Comparison of ENCODE assay signal across 28 cellular contexts in the genomic region with DNA sequence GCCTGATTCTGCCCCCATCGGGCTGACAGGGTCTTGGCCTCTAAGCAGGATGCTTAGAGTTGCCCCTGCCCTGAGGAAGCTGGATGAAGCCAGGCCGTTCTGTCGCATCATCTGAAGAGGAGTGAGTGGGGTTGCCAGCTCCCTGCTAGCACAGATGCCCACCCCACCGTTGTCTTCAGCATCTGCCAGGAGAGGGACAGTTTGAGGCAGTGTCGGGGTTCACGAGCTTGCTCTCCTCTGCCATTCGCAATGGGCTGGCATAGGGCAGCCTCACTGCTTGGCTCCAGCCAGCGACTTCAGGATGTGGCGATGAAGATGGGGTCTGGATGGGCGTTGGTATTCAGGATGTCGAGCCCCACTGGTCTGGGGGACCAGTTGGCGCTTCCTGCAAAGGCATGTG.
DNase-seq lines count a peak whose midpoint lies in the region; ATAC-seq, FAIRE-seq and TF ChIP-seq lines count a peak whose summit lies in the region.
"Had no signal": no experiment of that assay in that cellular context is flagged by ENCODE, and none has a peak within 500 bp of the region (broad histone marks: within the 10 kb centered on the region; RNA-seq: fewer than 3 reads in every experiment).

No MANE protein-coding gene starts in this region.

- H3K9me3 ChIP-seq in H1 (ENCODE audit: insufficient read depth in 2 of 2, low read depth in 1 of 2, low read length in 1 of 2) (no peaks in the 10 kb centered on the region), lower lobe of right lung (no peaks in the 10 kb centered on the region), spleen (no peaks in the 10 kb centered on the region), colonic mucosa (no peaks in the 10 kb centered on the region), breast epithelium (no peaks in the 10 kb centered on the region)
- H3K9me3 ChIP-seq: BE2C, BLaER1 had no signal

- no peak for FAIRE-seq in H1 (lab: Jason Lieb, UNC)
- FAIRE-seq: A204.1, G401.6, GM12891, GM19239 had no signal

- no peak for ATAC-seq in lower lobe of right lung

- H3K56ac ChIP-seq in H1 (replicated peaks; ENCODE audit: insufficient read length, low read depth, low read length) = no peak overlapping the region

- H3K27me3 ChIP-seq in H1 (replicated peaks in 1 of 4; ENCODE audit: control insufficient read depth in 3 of 4, extremely low read depth in 1 of 4, insufficient read depth in 3 of 4, low read length in 3 of 4) (no peaks in the 10 kb centered on the region), lower lobe of right lung (ENCODE audit: low read depth) (no peaks in the 10 kb centered on the region), spleen (replicated peaks in 1 of 7) (peaks cover 0 to 68% (median 0%) of the 10 kb centered on the region in 7 donors), colonic mucosa (no peaks in the 10 kb centered on the region), breast epithelium (peaks cover 0 to 7% of the 10 kb centered on the region in 2 donors)
- H3K27me3 ChIP-seq: BE2C, BLaER1 had no signal

- H4K8ac ChIP-seq in H1 (ENCODE audit: extremely low read depth, insufficient read depth, low read length) = no peak overlapping the region

- H3K27ac Mint-ChIP-seq in chondrocyte (ENCODE audit: unreplicated experiment) = no peak overlapping the region
- H3K27ac Mint-ChIP-seq: CD14-positive monocyte; CD4-positive, alpha-beta memory T cell; CD4-positive, CD25-positive, alpha-beta regulatory T cell; CD8-positive, alpha-beta memory T cell had no signal

- no peak overlapping the region for H3K4me2 ChIP-seq in H1 (ENCODE audit: insufficient read depth in 1 of 2, low read depth in 2 of 2, low read length in 2 of 2)
- H3K4me2 ChIP-seq: BLaER1 had no signal

- no peaks in the 10 kb centered on the region for H3K23me2 ChIP-seq in H1 (ENCODE audit: low read depth, low read length)

- H2BK120ac ChIP-seq in H1 (replicated peaks; ENCODE audit: low read depth, low read length) = no peak overlapping the region

- no peak overlapping the region for H3K9ac ChIP-seq in H1 (replicated peaks in 1 of 4; ENCODE audit: extremely low read depth in 1 of 4, low read depth in 3 of 4, low read length in 3 of 4)
- no peak overlapping the region for H3K9ac ChIP-seq in colonic mucosa (ENCODE audit: low read depth in 2 of 2, low read length in 2 of 2)
- H3K9ac ChIP-seq: BLaER1 had no signal

- no peak for TF ChIP-seq EP300 in H1 (IDR thresholded peaks at IDR 0.05; ENCODE audit: borderline replicate concordance in 1 of 2, low read depth in 2 of 2, low read length in 2 of 2)

- no peak overlapping the region for H3K23ac ChIP-seq in H1 (ENCODE audit: insufficient read length)

- intact Hi-C loops in lower lobe of right lung (cut with DNase I) (no loop called here), spleen (cut with DNase I; ENCODE audit: low total_unique reads) (no loop called here), colonic mucosa (cut with DNase I) (no loop called here), breast epithelium (cut with DNase I; ENCODE audit: low total_unique reads) (no loop called here)

- H3K18ac ChIP-seq in H1 (ENCODE audit: extremely low read depth, low read length) = no peak overlapping the region

- DNase-seq in chondrocyte (ENCODE audit: low spot score) = peak; percentile 61
- no peak for DNase-seq in H1 (ENCODE audit: low read depth in 1 of 2, low spot score in 2 of 2)
- peak; percentile 11 for DNase-seq in lower lobe of right lung
- peak; percentile 47 for DNase-seq in spleen
- no peak for DNase-seq in NCI-H226
- DNase-seq in colonic mucosa = no peak
- DNase-seq in breast epithelium (ENCODE audit: low spot score in 2 of 2) = no peak
- DNase-seq: 8988T; ACHN; BE2C; C1 segment of cervical spinal cord; CD4-positive, alpha-beta memory T cell; CD4-positive, CD25-positive, alpha-beta regulatory T cell; COR-L47; DMS 273 treated with DMSO at 0.1 percent for 48 hours; DMS153; DMS53; DMS79; DND-41; EL; GF-D8 had no signal

- TF ChIP-seq CTCF in chondrocyte (IDR thresholded peaks at IDR 0.05) (no peak), H1 (IDR thresholded peaks at IDR 0.05; ENCODE audit: control extremely low read depth in 1 of 3, insufficient read depth in 1 of 3, low read depth in 1 of 3, low read length in 3 of 3) (no peak), lower lobe of right lung (IDR thresholded peaks at IDR 0.05) (no peak), spleen (IDR thresholded peaks at IDR 0.05 in 8 of 11, conservative IDR thresholded peaks at IDR 0.05 in 3 of 11) (no peak), colonic mucosa (IDR thresholded peaks at IDR 0.05) (no peak), breast epithelium (IDR thresholded peaks at IDR 0.05) (no peak)

- 0 out of 2 replicates have a peak overlapping the region, but pooled peaks have one; percentile 5 for H2AK5ac ChIP-seq in H1 (ENCODE audit: low read depth, low read length)

- CTCF ChIA-PET in H1 (lab: Charles Lee; ENCODE audit: partially characterized antibody) = interaction anchor here (1.7 kb wide), 1 partner anchor 64 kb away, joined by 5 read pairs; no protein-coding TSS in a partner anchor

- no peaks in the 10 kb centered on the region for H3K4me1 Mint-ChIP-seq in chondrocyte (ENCODE audit: low read depth)
- H3K4me1 Mint-ChIP-seq: CD14-positive monocyte; CD4-positive, alpha-beta memory T cell; CD4-positive, CD25-positive, alpha-beta regulatory T cell; CD8-positive, alpha-beta memory T cell had no signal

- H3K27ac ChIP-seq in H1 (ENCODE audit: low read depth, low read length) = no peak overlapping the region
- no peak overlapping the region for H3K27ac ChIP-seq in lower lobe of right lung
- no peak overlapping the region for H3K27ac ChIP-seq in spleen
- H3K27ac ChIP-seq in colonic mucosa = no peak overlapping the region
- no peak overlapping the region for H3K27ac ChIP-seq in breast epithelium
- H3K27ac ChIP-seq: BLaER1 had no signal

- H4K91ac ChIP-seq in H1 (replicated peaks; ENCODE audit: insufficient read length, low read length) = no peak overlapping the region

- no peak overlapping the region for H2BK20ac ChIP-seq in H1 (ENCODE audit: low read length)

- H3K36me3 Mint-ChIP-seq in chondrocyte (ENCODE audit: low read depth) = no peaks in the 10 kb centered on the region
- H3K36me3 Mint-ChIP-seq: CD14-positive monocyte; CD4-positive, alpha-beta memory T cell; CD4-positive, CD25-positive, alpha-beta regulatory T cell; CD8-positive, alpha-beta memory T cell had no signal

- no peaks in the 10 kb centered on the region for H3K79me2 ChIP-seq in H1 (ENCODE audit: control insufficient read depth in 1 of 2, insufficient read depth in 2 of 2, low read length in 2 of 2)

- no peaks in the 10 kb centered on the region for H3K9me3 Mint-ChIP-seq in chondrocyte (ENCODE audit: low read depth)
- H3K9me3 Mint-ChIP-seq: CD14-positive monocyte; CD4-positive, CD25-positive, alpha-beta regulatory T cell; CD8-positive, alpha-beta memory T cell had no signal

- no peak for TF ChIP-seq POLR2A in H1 (IDR thresholded peaks at IDR 0.05; ENCODE audit: control extremely low read depth in 1 of 2, low read depth in 2 of 2, low read length in 2 of 2)
- TF ChIP-seq POLR2A in spleen (IDR thresholded peaks at IDR 0.05) = no peak
- no peak for TF ChIP-seq POLR2A in breast epithelium (IDR thresholded peaks at IDR 0.05)

- no peak overlapping the region for H4K5ac ChIP-seq in H1 (ENCODE audit: insufficient read length, low read depth, low read length)

- H3K14ac ChIP-seq in H1 (ENCODE audit: insufficient read length) = no peak overlapping the region

- H2BK12ac ChIP-seq in H1 (ENCODE audit: low read depth, low read length) = no peak overlapping the region

- no peaks in the 10 kb centered on the region for H3K36me3 ChIP-seq in H1 (ENCODE audit: control insufficient read depth in 2 of 4, insufficient read depth in 4 of 4, low read length in 3 of 4)
- H3K36me3 ChIP-seq in lower lobe of right lung = no peaks in the 10 kb centered on the region
- H3K36me3 ChIP-seq in spleen = no peaks in the 10 kb centered on the region
- H3K36me3 ChIP-seq in colonic mucosa = no peaks in the 10 kb centered on the region
- H3K36me3 ChIP-seq in breast epithelium = no peaks in the 10 kb centered on the region
- H3K36me3 ChIP-seq: BE2C, BLaER1 had no signal

- no peak overlapping the region for H2BK5ac ChIP-seq in H1 (ENCODE audit: low read depth, low read length)

- POLR2A ChIA-PET in H1 (lab: Charles Lee; ENCODE audit: partially characterized antibody) = no interaction called here

- H3K4ac ChIP-seq in H1 (replicated peaks; ENCODE audit: insufficient read length, low read depth, low read length) = no peak overlapping the region

- no peaks in the 10 kb centered on the region for H3K4me1 ChIP-seq in H1 (replicated peaks in 1 of 4; ENCODE audit: control insufficient read depth in 3 of 4, insufficient read depth in 4 of 4, low read length in 3 of 4)
- H3K4me1 ChIP-seq in lower lobe of right lung = no peaks in the 10 kb centered on the region
- H3K4me1 ChIP-seq in spleen = no peaks in the 10 kb centered on the region
- H3K4me1 ChIP-seq in colonic mucosa = no peaks in the 10 kb centered on the region
- no peaks in the 10 kb centered on the region for H3K4me1 ChIP-seq in breast epithelium
- H3K4me1 ChIP-seq: BLaER1 had no signal

- peaks cover 66% of the 10 kb centered on the region for H3K27me3 Mint-ChIP-seq in chondrocyte (ENCODE audit: low read depth)

- H3K79me1 ChIP-seq in H1 (ENCODE audit: low read depth, low read length) = no peaks in the 10 kb centered on the region

- no peak overlapping the region for H2AFZ ChIP-seq in H1 (ENCODE audit: low read length)

- TF ChIP-seq RAD21 in H1 (IDR thresholded peaks at IDR 0.05 in 1 of 2, conservative IDR thresholded peaks at IDR 0.05 in 1 of 2; ENCODE audit: low read depth in 2 of 2, low read length in 2 of 2) = no peak

- no peak overlapping the region for H3K4me3 Mint-ChIP-seq in chondrocyte (ENCODE audit: unreplicated experiment)
- H3K4me3 Mint-ChIP-seq: CD14-positive monocyte; CD4-positive, alpha-beta memory T cell; CD4-positive, CD25-positive, alpha-beta regulatory T cell; CD8-positive, alpha-beta memory T cell had no signal

- no peaks in the 10 kb centered on the region for H4K20me1 ChIP-seq in H1 (replicated peaks in 1 of 2; ENCODE audit: control insufficient read depth in 1 of 2, insufficient read depth in 2 of 2, low read length in 2 of 2)
- H4K20me1 ChIP-seq: BLaER1 had no signal

- no peak overlapping the region for H2BK15ac ChIP-seq in H1 (ENCODE audit: low read length)

- WGBS in H1 (ENCODE audit: extremely low coverage in 1 of 2, insufficient coverage in 1 of 2, insufficient read length in 1 of 2, insufficient replicate concordance in 2 of 2, low coverage in 1 of 2, low lambda C conversion rate in 2 of 2, missing lambda C conversion rate in 1 of 2), 2 experiments = 95% methylated on average over 10 of the region's 12 CpGs; no CpG with 5 or more reads in 1 of the 2 experiments
- WGBS in spleen, 5 donors = 76 to 92% (median 85%) methylated on average over 10 to 12 of the region's 12 CpGs

- H3K4me3 ChIP-seq in H1 (ENCODE audit: extremely low read depth in 1 of 4, insufficient read depth in 2 of 4, low read depth in 3 of 4, low read length in 4 of 4) (no peak overlapping the region), lower lobe of right lung (no peak overlapping the region), spleen (no peak overlapping the region), colonic mucosa (no peak overlapping the region), breast epithelium (no peak overlapping the region)
- H3K4me3 ChIP-seq: BLaER1 had no signal

TF ChIP-seq in H1, 55 proteins besides CTCF, POLR2A, EP300 and RAD21 (continues in another document):
- TF ChIP-seq ZNF274 (IDR thresholded peaks at IDR 0.05; ENCODE audit: borderline replicate concordance, extremely low read depth, low read length) = no peak

Comparison
In these comparisons a context has a peak if more than half of its experiments do, and no peak if none do; other contexts are left out.
1. DNase-seq: peak in chondrocyte (single experiment), lower lobe of right lung (single experiment) and spleen (single experiment); none in H1 (0 of 2), NCI-H226 (single experiment), colonic mucosa (single experiment) and breast epithelium (0 of 2).